In the genomic region with DNA sequence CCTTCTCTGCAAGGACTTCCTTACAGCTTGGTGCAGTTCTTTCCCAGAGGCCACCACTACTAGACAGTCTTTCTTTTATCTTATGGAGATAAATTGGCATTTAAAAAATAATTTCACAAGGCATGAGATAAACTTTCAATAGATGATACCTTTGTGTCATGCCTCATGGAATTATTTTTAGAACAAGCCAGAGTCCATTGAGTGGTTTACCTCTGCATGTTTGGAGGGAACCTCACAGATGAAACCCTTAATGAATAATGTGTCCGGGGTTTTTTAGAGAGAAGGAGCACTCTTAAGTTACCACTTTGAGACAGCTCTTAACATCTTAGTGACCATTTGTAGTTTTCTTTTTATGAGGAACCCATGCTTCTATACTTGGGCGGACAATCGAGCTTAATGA, we compare ENCODE assay signal across 25 cellular contexts. TPM values are rescaled to one million over a fixed set of nuclear protein-coding genes. Genes with fewer than 3 reads are reported as not detected.
DNase-seq lines count a peak whose midpoint lies in the region; ATAC-seq and TF ChIP-seq lines count a peak whose summit lies in the region.
"Had no signal": no experiment of that assay in that cellular context is flagged by ENCODE, and none has a peak within 500 bp of the region (broad histone marks: within the 10 kb centered on the region; RNA-seq: fewer than 3 reads in every experiment).

No MANE protein-coding gene starts in this region.

- H3K27me3 ChIP-seq in CD4-positive, CD25-positive, alpha-beta regulatory T cell (ENCODE audit: control insufficient read depth, insufficient read depth, low read length): no peaks in the 10 kb centered on the region
- H3K27me3 ChIP-seq in Caco-2 (replicated peaks; ENCODE audit: control insufficient read depth, insufficient read depth, low read length): no peaks in the 10 kb centered on the region
- H3K27me3 ChIP-seq in endodermal cell (ENCODE audit: control insufficient read depth, insufficient read depth, low read length, poor library complexity, severe bottlenecking): no peaks in the 10 kb centered on the region
- no peaks in the 10 kb centered on the region for H3K27me3 ChIP-seq in skeletal muscle tissue (ENCODE audit: control insufficient read depth in 3 of 3, insufficient read depth in 3 of 3, low read length in 3 of 3)
- H3K27me3 ChIP-seq: BLaER1 treated with 17β-estradiol and CSF1 and Interleukin-3, amounts not matched to agents 10 nM and 100 nM had no signal

- H3K27ac ChIP-seq in CD4-positive, CD25-positive, alpha-beta regulatory T cell (ENCODE audit: insufficient read depth, low read length, poor library complexity, severe bottlenecking): no peak overlapping the region
- H3K27ac ChIP-seq in endodermal cell (ENCODE audit: low read depth, low read length) (no peak overlapping the region), skeletal muscle tissue (ENCODE audit: low read depth, low read length) (peak overlapping the region; percentile 59)
- H3K27ac ChIP-seq: A549; BLaER1 treated with 17β-estradiol and CSF1 and Interleukin-3, amounts not matched to agents 10 nM and 100 nM; SK-N-MC had no signal

- H3K9me3 ChIP-seq in CD4-positive, CD25-positive, alpha-beta regulatory T cell (ENCODE audit: control insufficient read depth in 2 of 2, low read length in 2 of 2): no peaks in the 10 kb centered on the region
- H3K9me3 ChIP-seq in Caco-2 (no peaks in the 10 kb centered on the region), endodermal cell (ENCODE audit: control insufficient read depth, low read length) (no peaks in the 10 kb centered on the region), skeletal muscle tissue (ENCODE audit: control insufficient read depth in 3 of 3, low read length in 3 of 3) (no peaks in the 10 kb centered on the region)
- H3K9me3 ChIP-seq: A549; BLaER1 treated with 17β-estradiol and CSF1 and Interleukin-3, amounts not matched to agents 10 nM and 100 nM had no signal

- ATAC-seq in CD4-positive, CD25-positive, alpha-beta regulatory T cell (ENCODE audit: low read depth in 2 of 2): no peak
- ATAC-seq in HG02981 (IDR thresholded peaks at IDR 0.05; ENCODE audit: unreplicated experiment) (no peak), HG03095 (IDR thresholded peaks at IDR 0.05; ENCODE audit: unreplicated experiment) (no peak)
- ATAC-seq: A549; CD8-positive, alpha-beta T cell; K562 had no signal

- CTCF ChIA-PET in Caco-2 (lab: Charles Lee): interaction anchor here (1.1 to 2.7 kb wide), 4 partner anchors 13 to 203 kb away, joined by 3 to 16 read pairs (median 4); no protein-coding TSS in a partner anchor

- peaks cover 44% of the 10 kb centered on the region for H3K36me3 Mint-ChIP-seq in CD4-positive, CD25-positive, alpha-beta regulatory T cell
- H3K36me3 Mint-ChIP-seq in Caco-2 (ENCODE audit: insufficient read depth, unreplicated experiment) (peaks cover 93% of the 10 kb centered on the region), endodermal cell (ENCODE audit: low read depth) (peaks cover 62% of the 10 kb centered on the region)

- H3K4me3 Mint-ChIP-seq in CD4-positive, CD25-positive, alpha-beta regulatory T cell: no peak overlapping the region
- peak overlapping the region; percentile 51 for H3K4me3 Mint-ChIP-seq in Caco-2 (ENCODE audit: unreplicated experiment)
- no peak overlapping the region for H3K4me3 Mint-ChIP-seq in endodermal cell
- H3K4me3 Mint-ChIP-seq: CD8-positive, alpha-beta T cell had no signal

- DNase-seq in CD4-positive, CD25-positive, alpha-beta regulatory T cell: no peak
- no peak for DNase-seq in Caco-2
- no peak for DNase-seq in endodermal cell
- no peak for DNase-seq in cortex of kidney (lab: John Stamatoyannopoulos, UW)
- DNase-seq: AML-193; CD8-positive, alpha-beta T cell; DMS79 treated with DMSO at 0.1 percent for 48 hours; MV-4-11; NCI-H1105; NCI-H1436 treated with DMSO at 0.1 percent for 48 hours; NCI-H187 treated with DMSO at 0.1 percent for 48 hours; NCI-H2171 treated with DMSO at 0.1 percent for 48 hours; NCI-H345; NCI-H524; NCI-H748 treated with DMSO at 0.1 percent for 48 hours; SIG-M5 had no signal

- no peak for TF ChIP-seq CTCF in Caco-2 (IDR thresholded peaks at IDR 0.05; ENCODE audit: insufficient read depth in 1 of 2, low read depth in 1 of 2, low read length in 1 of 2, severe bottlenecking in 1 of 2, unreplicated experiment in 1 of 2)
- TF ChIP-seq CTCF in endodermal cell (conservative IDR thresholded peaks at IDR 0.05): no peak

- POLR2A ChIA-PET in Caco-2 (lab: Charles Lee): interaction anchor here (1.3 to 2.8 kb wide), 3 partner anchors 20 to 278 kb away, joined by 3 to 39 read pairs (median 6); a partner anchor contains a TSS

- peak overlapping the region in 2 of 3 donors; percentile 56 to 65 for H3K27ac Mint-ChIP-seq in CD4-positive, CD25-positive, alpha-beta regulatory T cell
- H3K27ac Mint-ChIP-seq in Caco-2 (ENCODE audit: unreplicated experiment) (peak overlapping the region; percentile 88), endodermal cell (peak overlapping the region; percentile 14)
- H3K27ac Mint-ChIP-seq: CD8-positive, alpha-beta T cell had no signal

- H3K36me3 ChIP-seq in CD4-positive, CD25-positive, alpha-beta regulatory T cell (ENCODE audit: control insufficient read depth, insufficient read depth, low read length): peaks cover 83% of the 10 kb centered on the region
- peaks cover 10% of the 10 kb centered on the region for H3K36me3 ChIP-seq in Caco-2 (ENCODE audit: control insufficient read depth, insufficient read depth, low read length)
- H3K36me3 ChIP-seq in endodermal cell (ENCODE audit: control insufficient read depth, insufficient read depth, low read length): peaks cover 90% of the 10 kb centered on the region
- H3K36me3 ChIP-seq in skeletal muscle tissue (ENCODE audit: control insufficient read depth in 3 of 3, insufficient read depth in 3 of 3, low read length in 3 of 3): peaks cover 29 to 62% (median 47%) of the 10 kb centered on the region in 3 donors

- intact Hi-C loops in Caco-2 (cut with micrococcal nuclease; ENCODE audit: unreplicated experiment): no loop called here

- no peaks in the 10 kb centered on the region for H3K4me1 ChIP-seq in CD4-positive, CD25-positive, alpha-beta regulatory T cell (ENCODE audit: control insufficient read depth, insufficient read depth, low read length, poor library complexity, severe bottlenecking)
- H3K4me1 ChIP-seq in Caco-2: peaks cover 65% of the 10 kb centered on the region
- H3K4me1 ChIP-seq in endodermal cell (ENCODE audit: control insufficient read depth, insufficient read depth, low read length): no peaks in the 10 kb centered on the region
- peaks cover 51 to 57% (median 55%) of the 10 kb centered on the region in 3 donors for H3K4me1 ChIP-seq in skeletal muscle tissue (ENCODE audit: control insufficient read depth in 3 of 3, insufficient read depth in 3 of 3, low read length in 3 of 3)
- H3K4me1 ChIP-seq: A549 had no signal

- H3K9ac ChIP-seq in endodermal cell (ENCODE audit: extremely low read depth, low read length, poor library complexity, severe bottlenecking): no peak overlapping the region
- H3K9ac ChIP-seq in skeletal muscle tissue (ENCODE audit: low read depth in 1 of 3, low read length in 3 of 3): no peak overlapping the region
- H3K9ac ChIP-seq: BLaER1 treated with 17β-estradiol and CSF1 and Interleukin-3, amounts not matched to agents 10 nM and 100 nM had no signal

- 89 to 96% methylated on average over 3 of the region's 3 CpGs for WGBS in endodermal cell (ENCODE audit: insufficient coverage in 1 of 2, insufficient read length in 1 of 2), 2 experiments

- H3K4me1 Mint-ChIP-seq in CD4-positive, CD25-positive, alpha-beta regulatory T cell: peaks cover 0 to 13% (median 13%) of the 10 kb centered on the region in 4 donors
- H3K4me1 Mint-ChIP-seq in Caco-2 (ENCODE audit: low read depth, unreplicated experiment) (peaks cover 54% of the 10 kb centered on the region), endodermal cell (no peaks in the 10 kb centered on the region)

- no peak overlapping the region for H3K4me3 ChIP-seq in CD4-positive, CD25-positive, alpha-beta regulatory T cell (ENCODE audit: low read depth, low read length)
- no peak overlapping the region for H3K4me3 ChIP-seq in Caco-2 (ENCODE audit: low read depth, low read length)
- no peak overlapping the region for H3K4me3 ChIP-seq in endodermal cell (ENCODE audit: low read length)
- peak overlapping the region in 1 of 3 donors; percentile 17 for H3K4me3 ChIP-seq in skeletal muscle tissue (ENCODE audit: low read length in 3 of 3)
- H3K4me3 ChIP-seq: A549; BLaER1 treated with 17β-estradiol and CSF1 and Interleukin-3, amounts not matched to agents 10 nM and 100 nM; K562; SK-N-MC had no signal

- no TSS peak for BruUV-seq in Caco-2 (replicated peaks; lab: Mats Ljungman, UMichigan)

- no peaks in the 10 kb centered on the region for H3K27me3 Mint-ChIP-seq in CD4-positive, CD25-positive, alpha-beta regulatory T cell
- H3K27me3 Mint-ChIP-seq in Caco-2 (ENCODE audit: insufficient read depth, unreplicated experiment) (no peaks in the 10 kb centered on the region), endodermal cell (ENCODE audit: insufficient read depth) (no peaks in the 10 kb centered on the region)

- H3K9me3 Mint-ChIP-seq in CD4-positive, CD25-positive, alpha-beta regulatory T cell: no peaks in the 10 kb centered on the region
- H3K9me3 Mint-ChIP-seq in Caco-2 (ENCODE audit: unreplicated experiment) (no peaks in the 10 kb centered on the region), endodermal cell (no peaks in the 10 kb centered on the region)
- H3K9me3 Mint-ChIP-seq: CD8-positive, alpha-beta T cell had no signal

RNA-seq across cellular contexts. Expression of a gene that starts 17.2 kb away (rescaled TPM):
- total RNA-seq in CD4-positive, CD25-positive, alpha-beta regulatory T cell: not detected
- polyA plus RNA-seq in CD4-positive, CD25-positive, alpha-beta regulatory T cell: under 1 TPM in 3 of 4 donors, not detected in 1; 0.09 to 0.22 (median 0.17) TPM
- 0.59 and 1.3 TPM in 2 replicates for total RNA-seq in Caco-2 (2022)
- total RNA-seq in endodermal cell: 10 to 100 TPM; 18.2 to 71.0 TPM
- polyA plus RNA-seq in endodermal cell (2013, experiment 1 of 2): 36.1 TPM
- 39.2 TPM for polyA plus RNA-seq in endodermal cell (2013, experiment 2 of 2)
- total RNA-seq in skeletal muscle tissue: not detected
- total RNA-seq: CD8-positive, alpha-beta T cell; K562; LHCN-M2; MCF 10A had no signal
- polyA plus RNA-seq: A549, K562 had no signal

RNA-seq across cellular contexts. Expression of a gene that starts 20.4 kb away (rescaled TPM):
- 53.1 TPM for total RNA-seq in CD4-positive, CD25-positive, alpha-beta regulatory T cell
- 10 to 100 TPM; 77.3 to 86.4 (median 85.1) TPM for polyA plus RNA-seq in CD4-positive, CD25-positive, alpha-beta regulatory T cell
- total RNA-seq in Caco-2 (2022) (166 and 168 TPM in 2 replicates), endodermal cell (100 to 1,000 TPM; 103 to 119 TPM), skeletal muscle tissue (39.7 TPM)
- 85.9 TPM for polyA plus RNA-seq in endodermal cell (2013, experiment 1 of 2)
- 81.0 TPM for polyA plus RNA-seq in endodermal cell (2013, experiment 2 of 2)

RNA-seq across cellular contexts. Expression of a gene that starts 41.9 kb away (rescaled TPM):
- 2.3 TPM for total RNA-seq in CD4-positive, CD25-positive, alpha-beta regulatory T cell
- polyA plus RNA-seq in CD4-positive, CD25-positive, alpha-beta regulatory T cell: 1 to 10 TPM in 3 of 4 donors, under 1 TPM in 1; 0.93 to 3.1 (median 1.8) TPM
- 27.1 and 28.1 TPM in 2 replicates for total RNA-seq in Caco-2 (2022)
- total RNA-seq in endodermal cell: 10 to 100 TPM; 12.9 to 23.0 TPM
- 29.4 TPM for polyA plus RNA-seq in endodermal cell (2013, experiment 1 of 2)
- 29.1 TPM for polyA plus RNA-seq in endodermal cell (2013, experiment 2 of 2)
- total RNA-seq in skeletal muscle tissue: 10.4 TPM

RNA-seq across cellular contexts. Expression of a gene that starts 54.2 kb away (rescaled TPM):
- not detected for total RNA-seq in CD4-positive, CD25-positive, alpha-beta regulatory T cell
- polyA plus RNA-seq in CD4-positive, CD25-positive, alpha-beta regulatory T cell: not detected
- total RNA-seq in Caco-2 (2022) (8.9 and 10.3 TPM in 2 replicates), endodermal cell (10 to 100 TPM; 17.3 to 19.7 TPM), skeletal muscle tissue (15.7 TPM)
- 12.0 TPM for polyA plus RNA-seq in endodermal cell (2013, experiment 1 of 2)
- polyA plus RNA-seq in endodermal cell (2013, experiment 2 of 2): 11.6 TPM

Comparison
In these comparisons a context has a peak if more than half of its experiments do, and no peak if none do; other contexts are left out.
1. H3K27ac Mint-ChIP-seq: peak in every context shown above with its lines; median percentile 88 in Caco-2; 60 in CD4-positive, CD25-positive, alpha-beta regulatory T cell; 14 in endodermal cell.